9 cellular contexts compared by ENCODE assay signal in genomic region chr3:55000546-55000945, GRCh38.
DNase-seq lines count a peak whose midpoint lies in the region; ATAC-seq and TF ChIP-seq lines count a peak whose summit lies in the region.
"Had no signal": no experiment of that assay in that cellular context is flagged by ENCODE, and none has a peak within 500 bp of the region (broad histone marks: within the 10 kb centered on the region; RNA-seq: fewer than 3 reads in every experiment).

No MANE protein-coding gene starts in this region.

- POLR2A ChIA-PET in PC-9 (lab: Charles Lee; ENCODE audit: unreplicated experiment) = no interaction called here

- no peaks in the 10 kb centered on the region for H3K79me2 ChIP-seq in PC-9 (ENCODE audit: low read depth)

- H3K4me1 ChIP-seq in PC-9 (replicated peaks; ENCODE audit: insufficient read depth) (peaks cover 4% of the 10 kb centered on the region; the same call in 1 of the 2 replicates), gastroesophageal sphincter (peaks cover 0 to 4% (median 0%) of the 10 kb centered on the region in 3 donors)

- CTCF ChIA-PET in PC-9 (lab: Charles Lee) = interaction anchor here (0.5 kb wide), 1 partner anchor 79 kb away, joined by 5 read pairs; no protein-coding TSS in a partner anchor

- H3K36me3 ChIP-seq in PC-9 (ENCODE audit: low read depth) (no peaks in the 10 kb centered on the region), gastroesophageal sphincter (no peaks in the 10 kb centered on the region)

- no peak overlapping the region for H3K4me2 ChIP-seq in PC-9

- TF ChIP-seq CTCF in PC-9 (conservative IDR thresholded peaks at IDR 0.05) (no peak), fibroblast of pulmonary artery (IDR thresholded peaks at IDR 0.05; ENCODE audit: low read length, missing control alignments) (no peak), gastroesophageal sphincter (IDR thresholded peaks at IDR 0.05) (no peak)

- H3F3A ChIP-seq in PC-9 (ENCODE audit: insufficient read depth, low read depth) = 0 out of 2 replicates have a peak, but pooled peaks cover 4% of the 10 kb centered on the region

- no peaks in the 10 kb centered on the region for H3K27me3 ChIP-seq in PC-9 (ENCODE audit: insufficient read depth, low read depth)
- H3K27me3 ChIP-seq in gastroesophageal sphincter = no peaks in the 10 kb centered on the region

- no peaks in the 10 kb centered on the region for H3K9me2 ChIP-seq in PC-9 (ENCODE audit: insufficient read depth)

- ATAC-seq in gastroesophageal sphincter (no peak), HG02970 (IDR thresholded peaks at IDR 0.05; ENCODE audit: low FRiP score, unreplicated experiment) (no peak), GM19463 (IDR thresholded peaks at IDR 0.05; ENCODE audit: unreplicated experiment) (no peak)

- no peak for TF ChIP-seq POLR2A in gastroesophageal sphincter (IDR thresholded peaks at IDR 0.05)

- no peaks in the 10 kb centered on the region for H4K20me1 ChIP-seq in PC-9 (ENCODE audit: insufficient read depth)

- DNase-seq in NCI-H1417 (lab: John Stamatoyannopoulos, UW) (peak; percentile 5 to 52 (median 13)), NCI-H1417 treated with DMSO at 0.1 percent for 48 hours (lab: John Stamatoyannopoulos, UW) (no peak), PC-9 (peak; percentile 56 to 66), fibroblast of pulmonary artery (ENCODE audit: low read depth) (peak; percentile 88), smooth muscle cell of the brain vasculature (ENCODE audit: low read depth, low spot score) (peak; percentile 62)

- BruUV-seq in PC-9 (replicated peaks; lab: Mats Ljungman, UMichigan) = no TSS peak

- no peak overlapping the region for H2AFZ ChIP-seq in PC-9

- H3K27ac ChIP-seq in PC-9 (no peak overlapping the region), gastroesophageal sphincter (no peak overlapping the region)
- H3K27ac ChIP-seq: VCaP had no signal

- intact Hi-C loops in PC-9 (cut with micrococcal nuclease; ENCODE audit: unreplicated experiment) = loop anchor here (2.0 kb wide), 1 partner anchor 362 kb away; no protein-coding TSS in a partner anchor

- TF ChIP-seq EP300 in gastroesophageal sphincter (IDR thresholded peaks at IDR 0.05) = no peak

- H3K4me3 ChIP-seq in PC-9 (no peak overlapping the region), fibroblast of pulmonary artery (replicated peaks; ENCODE audit: low read depth, low read length) (no peak overlapping the region), gastroesophageal sphincter (no peak overlapping the region)

- H3K9me3 ChIP-seq in PC-9 (ENCODE audit: insufficient read depth, low read depth) (no peaks in the 10 kb centered on the region), gastroesophageal sphincter (no peaks in the 10 kb centered on the region)
